In the genomic region with DNA sequence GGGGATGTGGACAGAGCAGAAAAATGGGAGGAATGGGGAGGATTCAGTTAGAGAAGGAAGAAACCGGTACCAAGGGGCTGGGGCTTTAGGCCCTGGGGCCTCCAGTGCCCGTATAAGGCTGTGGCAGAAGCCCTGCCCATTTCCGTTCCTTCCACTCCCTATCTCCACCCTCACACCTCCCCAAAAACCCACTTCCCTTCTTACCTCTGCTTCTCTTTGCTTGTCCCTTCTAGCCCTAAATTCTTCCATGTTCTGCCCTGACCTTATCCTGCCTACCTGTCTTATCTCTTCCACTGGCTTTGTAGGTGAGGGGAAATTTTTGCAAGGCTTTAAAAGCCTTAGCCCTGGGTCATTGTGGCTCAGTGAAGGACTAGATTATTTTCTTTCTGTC, we compare ENCODE assay signal across 1 cellular context.
TF ChIP-seq lines count a peak whose summit lies in the region.

No MANE protein-coding gene starts in this region.

TF ChIP-seq in HEK293, 187 proteins besides CTCF, POLR2A, EP300 and RAD21 (continued from another document):
- TF ChIP-seq, protein P1, sequence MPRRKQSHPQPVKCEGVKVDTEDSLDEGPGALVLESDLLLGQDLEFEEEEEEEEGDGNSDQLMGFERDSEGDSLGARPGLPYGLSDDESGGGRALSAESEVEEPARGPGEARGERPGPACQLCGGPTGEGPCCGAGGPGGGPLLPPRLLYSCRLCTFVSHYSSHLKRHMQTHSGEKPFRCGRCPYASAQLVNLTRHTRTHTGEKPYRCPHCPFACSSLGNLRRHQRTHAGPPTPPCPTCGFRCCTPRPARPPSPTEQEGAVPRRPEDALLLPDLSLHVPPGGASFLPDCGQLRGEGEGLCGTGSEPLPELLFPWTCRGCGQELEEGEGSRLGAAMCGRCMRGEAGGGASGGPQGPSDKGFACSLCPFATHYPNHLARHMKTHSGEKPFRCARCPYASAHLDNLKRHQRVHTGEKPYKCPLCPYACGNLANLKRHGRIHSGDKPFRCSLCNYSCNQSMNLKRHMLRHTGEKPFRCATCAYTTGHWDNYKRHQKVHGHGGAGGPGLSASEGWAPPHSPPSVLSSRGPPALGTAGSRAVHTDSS (tag by site-specific recombination; IDR thresholded peaks at IDR 0.05) = no peak
- peak; percentile 46; the same call in 1 of the 2 replicates for TF ChIP-seq SP3 (tag by site-specific recombination; IDR thresholded peaks at IDR 0.05)
- TF ChIP-seq ZNF146 (tag by site-specific recombination; IDR thresholded peaks at IDR 0.05) = no peak
- no peak for TF ChIP-seq ZNF311 (tag by site-specific recombination; IDR thresholded peaks at IDR 0.05; ENCODE audit: borderline replicate concordance)
- TF ChIP-seq, protein P2, sequence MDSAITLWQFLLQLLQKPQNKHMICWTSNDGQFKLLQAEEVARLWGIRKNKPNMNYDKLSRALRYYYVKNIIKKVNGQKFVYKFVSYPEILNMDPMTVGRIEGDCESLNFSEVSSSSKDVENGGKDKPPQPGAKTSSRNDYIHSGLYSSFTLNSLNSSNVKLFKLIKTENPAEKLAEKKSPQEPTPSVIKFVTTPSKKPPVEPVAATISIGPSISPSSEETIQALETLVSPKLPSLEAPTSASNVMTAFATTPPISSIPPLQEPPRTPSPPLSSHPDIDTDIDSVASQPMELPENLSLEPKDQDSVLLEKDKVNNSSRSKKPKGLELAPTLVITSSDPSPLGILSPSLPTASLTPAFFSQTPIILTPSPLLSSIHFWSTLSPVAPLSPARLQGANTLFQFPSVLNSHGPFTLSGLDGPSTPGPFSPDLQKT (IDR thresholded peaks at IDR 0.05; ENCODE audit: borderline replicate concordance, low read depth, low read length) = no peak
- no peak for TF ChIP-seq ZNF529 (tag by site-specific recombination; IDR thresholded peaks at IDR 0.05; ENCODE audit: insufficient replicate concordance)
- TF ChIP-seq ZNF132 (tag by site-specific recombination; IDR thresholded peaks at IDR 0.05; ENCODE audit: borderline replicate concordance) = no peak
- TF ChIP-seq KLF8 (tag by site-specific recombination; IDR thresholded peaks at IDR 0.05) = peak; percentile 47; the same call in 1 of the 2 replicates
- TF ChIP-seq ZNF560 (tag by site-specific recombination; IDR thresholded peaks at IDR 0.05; ENCODE audit: borderline replicate concordance) = no peak
- no peak for TF ChIP-seq ZNF350 (tag by site-specific recombination; IDR thresholded peaks at IDR 0.05)
- TF ChIP-seq ZNF677 (tag by site-specific recombination; IDR thresholded peaks at IDR 0.05) = no peak
- TF ChIP-seq, protein P3, sequence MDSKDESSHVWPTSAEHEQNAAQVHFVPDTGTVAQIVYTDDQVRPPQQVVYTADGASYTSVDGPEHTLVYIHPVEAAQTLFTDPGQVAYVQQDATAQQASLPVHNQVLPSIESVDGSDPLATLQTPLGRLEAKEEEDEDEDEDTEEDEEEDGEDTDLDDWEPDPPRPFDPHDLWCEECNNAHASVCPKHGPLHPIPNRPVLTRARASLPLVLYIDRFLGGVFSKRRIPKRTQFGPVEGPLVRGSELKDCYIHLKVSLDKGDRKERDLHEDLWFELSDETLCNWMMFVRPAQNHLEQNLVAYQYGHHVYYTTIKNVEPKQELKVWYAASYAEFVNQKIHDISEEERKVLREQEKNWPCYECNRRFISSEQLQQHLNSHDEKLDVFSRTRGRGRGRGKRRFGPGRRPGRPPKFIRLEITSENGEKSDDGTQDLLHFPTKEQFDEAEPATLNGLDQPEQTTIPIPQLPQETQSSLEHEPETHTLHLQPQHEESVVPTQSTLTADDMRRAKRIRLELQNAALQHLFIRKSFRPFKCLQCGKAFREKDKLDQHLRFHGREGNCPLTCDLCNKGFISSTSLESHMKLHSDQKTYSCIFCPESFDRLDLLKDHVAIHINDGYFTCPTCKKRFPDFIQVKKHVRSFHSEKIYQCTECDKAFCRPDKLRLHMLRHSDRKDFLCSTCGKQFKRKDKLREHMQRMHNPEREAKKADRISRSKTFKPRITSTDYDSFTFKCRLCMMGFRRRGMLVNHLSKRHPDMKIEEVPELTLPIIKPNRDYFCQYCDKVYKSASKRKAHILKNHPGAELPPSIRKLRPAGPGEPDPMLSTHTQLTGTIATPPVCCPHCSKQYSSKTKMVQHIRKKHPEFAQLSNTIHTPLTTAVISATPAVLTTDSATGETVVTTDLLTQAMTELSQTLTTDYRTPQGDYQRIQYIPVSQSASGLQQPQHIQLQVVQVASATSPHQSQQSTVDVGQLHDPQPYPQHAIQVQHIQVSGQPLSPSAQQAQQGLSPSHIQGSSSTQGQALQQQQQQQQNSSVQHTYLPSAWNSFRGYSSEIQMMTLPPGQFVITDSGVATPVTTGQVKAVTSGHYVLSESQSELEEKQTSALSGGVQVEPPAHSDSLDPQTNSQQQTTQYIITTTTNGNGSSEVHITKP (tag by site-specific recombination; IDR thresholded peaks at IDR 0.05) = no peak
- no peak for TF ChIP-seq ZNF707 (tag by site-specific recombination; IDR thresholded peaks at IDR 0.05)
- TF ChIP-seq ZNF10 (tag by site-specific recombination; IDR thresholded peaks at IDR 0.05) = 0 out of 2 replicates have a peak, but pooled peaks have one; percentile 6
- no peak for TF ChIP-seq ZNF16 (tag by site-specific recombination; IDR thresholded peaks at IDR 0.05; ENCODE audit: low read depth)
- TF ChIP-seq ZNF623 (tag by site-specific recombination; IDR thresholded peaks at IDR 0.05) = peak; percentile 87
- no peak for TF ChIP-seq ZNF202 (tag by site-specific recombination; IDR thresholded peaks at IDR 0.05; ENCODE audit: borderline replicate concordance)
- TF ChIP-seq ZNF514 (tag by site-specific recombination; IDR thresholded peaks at IDR 0.05) = no peak
- TF ChIP-seq SP2 (tag by site-specific recombination; IDR thresholded peaks at IDR 0.05) = peak; percentile 56
- no peak for TF ChIP-seq ZBTB17 (tag by site-specific recombination; IDR thresholded peaks at IDR 0.05)
- TF ChIP-seq, protein P4, sequence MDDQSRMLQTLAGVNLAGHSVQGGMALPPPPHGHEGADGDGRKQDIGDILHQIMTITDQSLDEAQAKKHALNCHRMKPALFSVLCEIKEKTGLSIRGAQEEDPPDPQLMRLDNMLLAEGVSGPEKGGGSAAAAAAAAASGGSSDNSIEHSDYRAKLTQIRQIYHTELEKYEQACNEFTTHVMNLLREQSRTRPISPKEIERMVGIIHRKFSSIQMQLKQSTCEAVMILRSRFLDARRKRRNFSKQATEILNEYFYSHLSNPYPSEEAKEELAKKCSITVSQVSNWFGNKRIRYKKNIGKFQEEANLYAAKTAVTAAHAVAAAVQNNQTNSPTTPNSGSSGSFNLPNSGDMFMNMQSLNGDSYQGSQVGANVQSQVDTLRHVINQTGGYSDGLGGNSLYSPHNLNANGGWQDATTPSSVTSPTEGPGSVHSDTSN (CRISPR knock-in tag; IDR thresholded peaks at IDR 0.05) = no peak
- TF ChIP-seq ZNF530 (tag by site-specific recombination; IDR thresholded peaks at IDR 0.05; ENCODE audit: low read depth) = no peak
- no peak for TF ChIP-seq ZNF214 (tag by site-specific recombination; IDR thresholded peaks at IDR 0.05; ENCODE audit: borderline replicate concordance)
